Comparison of ENCODE assay signal across 17 cellular contexts in genomic region chr1:175494950-175495349, GRCh38.
DNase-seq lines count a peak whose midpoint lies in the region; ATAC-seq, FAIRE-seq and TF ChIP-seq lines count a peak whose summit lies in the region.
"Had no signal": no experiment of that assay in that cellular context is flagged by ENCODE, and none has a peak within 500 bp of the region (broad histone marks: within the 10 kb centered on the region; RNA-seq: fewer than 3 reads in every experiment).

No MANE protein-coding gene starts in this region.

- no peak for TF ChIP-seq RAD21 in K562 (CRISPR knock-in tag; conservative IDR thresholded peaks at IDR 0.05 in 1 of 2, IDR thresholded peaks at IDR 0.05 in 1 of 2)

- no peaks in the 10 kb centered on the region for H3K9me3 ChIP-seq in K562 (replicated peaks; ENCODE audit: control insufficient read depth, insufficient read depth, low read depth, low read length)
- H3K9me3 ChIP-seq: A549, HAP-1 had no signal

- CTCF ChIA-PET in K562 (lab: Yijun Ruan, JAX; ENCODE audit: low intra/inter-chr PET ratio), result no interaction called here

- no peak for FAIRE-seq in K562 (lab: Jason Lieb, UNC)
- FAIRE-seq: A549, GM12892, GM18507 had no signal

- H3K79me2 ChIP-seq in K562 (ENCODE audit: control insufficient read depth, insufficient read depth, low read length), result no peaks in the 10 kb centered on the region

- H3K4me2 ChIP-seq in K562 (ENCODE audit: insufficient read depth, low read length), result no peak overlapping the region
- H3K4me2 ChIP-seq: A549 had no signal

- in situ Hi-C loops in K562 (cut with MboI), result no loop called here

- no peaks in the 10 kb centered on the region for H3K9me1 ChIP-seq in K562 (ENCODE audit: control insufficient read depth, insufficient read depth, low read length)

- H4K20me1 ChIP-seq in K562 (replicated peaks; ENCODE audit: control insufficient read depth, insufficient read depth, low read length), result peaks cover 7% of the 10 kb centered on the region; the same call in 1 of the 2 replicates

- peaks cover 31 to 34% of the 10 kb centered on the region in 2 experiments for H3K27me3 ChIP-seq in K562 (ENCODE audit: control insufficient read depth in 2 of 2, insufficient read depth in 2 of 2, low read length in 2 of 2)

- no peak overlapping the region for H3K4me3 ChIP-seq in K562
- H3K4me3 ChIP-seq: A549, GM23248, HAP-1 had no signal

- TF ChIP-seq EP300 in K562 (IDR thresholded peaks at IDR 0.05; ENCODE audit: low read length), result no peak

- no peaks in the 10 kb centered on the region for H3K4me1 ChIP-seq in K562 (replicated peaks in 1 of 2; ENCODE audit: control insufficient read depth in 2 of 2, insufficient read depth in 2 of 2, low read length in 2 of 2)
- H3K4me1 ChIP-seq: A549, HAP-1 had no signal

- TF ChIP-seq POLR2A in K562 (conservative IDR thresholded peaks at IDR 0.05), result no peak

- ATAC-seq in K562 (no peak), HG03378 (IDR thresholded peaks at IDR 0.05; ENCODE audit: unreplicated experiment) (no peak)
- ATAC-seq: A549 had no signal

- no TSS peak for BruUV-seq in K562 (replicated peaks; lab: Mats Ljungman, UMichigan)

- intact Hi-C loops in K562 (cut with micrococcal nuclease), result no loop called here

- 0% methylated on average over 5 of the region's 5 CpGs for WGBS in K562 (ENCODE audit: insufficient coverage, low coverage, missing lambda C conversion rate)

- TF ChIP-seq CTCF in K562 (IDR thresholded peaks at IDR 0.05 in 2 of 3, conservative IDR thresholded peaks at IDR 0.05 in 1 of 3; ENCODE audit: insufficient read depth in 2 of 3, low read depth in 1 of 3, low read length in 3 of 3), result no peak

- DNase-seq in DMS53 (lab: John Stamatoyannopoulos, UW) (peak; percentile 55), DMS53 treated with DMSO at 0.1 percent for 48 hours (lab: John Stamatoyannopoulos, UW; ENCODE audit: unreplicated experiment) (no peak), K562 (ENCODE audit: extremely low read depth in 1 of 4, low spot score in 3 of 4) (no peak), kidney glomerular epithelial cell (lab: John Stamatoyannopoulos, UW) (peak; percentile 69), renal cortical epithelial cell (ENCODE audit: low read depth) (peak; percentile 25), AG08395 (ENCODE audit: low spot score) (no peak), glomerular visceral epithelial cell (ENCODE audit: extremely low spot score) (no peak)
- DNase-seq: CD4-positive, alpha-beta memory T cell; DMS153; GDM1; GM23248 had no signal

- no peak overlapping the region for H3K9ac ChIP-seq in K562 (ENCODE audit: insufficient read depth in 1 of 2, low read depth in 2 of 2, low read length in 2 of 2)
- H3K9ac ChIP-seq: GM23248 had no signal

- no peak overlapping the region for H2AFZ ChIP-seq in K562 (ENCODE audit: low read depth, low read length)
- H2AFZ ChIP-seq: GM23248 had no signal

- POLR2A ChIA-PET in K562 (lab: Yijun Ruan, JAX), result interaction anchor here (0.6 to 1.1 kb wide), 3 partner anchors 14 to 445 kb away, joined by 3 read pairs; no protein-coding TSS in a partner anchor

- H3K36me3 ChIP-seq in K562 (ENCODE audit: control insufficient read depth, insufficient read depth, low read length), result no peaks in the 10 kb centered on the region
- H3K36me3 ChIP-seq: HAP-1 had no signal

- H3K27ac ChIP-seq in K562 (ENCODE audit: extremely low read depth, low read depth, low read length), result no peak overlapping the region
- H3K27ac ChIP-seq: 22Rv1, A549, GM23248 had no signal

TF ChIP-seq in K562, 482 proteins besides CTCF, POLR2A, EP300 and RAD21:
- no peak for TF ChIP-seq ZNF347 (CRISPR knock-in tag; IDR thresholded peaks at IDR 0.05; ENCODE audit: low read depth)
- TF ChIP-seq ZNF24 (IDR thresholded peaks at IDR 0.05), result peak; percentile 66; the same call in 1 of the 2 replicates
- no peak for TF ChIP-seq MYNN (IDR thresholded peaks at IDR 0.05)
- no peak for TF ChIP-seq MYNN (CRISPR knock-in tag; IDR thresholded peaks at IDR 0.05)
- no peak for TF ChIP-seq KLF10 (CRISPR knock-in tag; IDR thresholded peaks at IDR 0.05)

Comparison
In these comparisons a context has a peak if more than half of its experiments do, and no peak if none do; other contexts are left out.
1. DNase-seq: peak in DMS53 (single experiment), kidney glomerular epithelial cell (single experiment) and renal cortical epithelial cell (single experiment); none in DMS53 treated with DMSO at 0.1 percent for 48 hours (single experiment), K562 (0 of 4), AG08395 (single experiment) and glomerular visceral epithelial cell (single experiment).